ENCODE assay signal across 20 cellular contexts in the genomic region with DNA sequence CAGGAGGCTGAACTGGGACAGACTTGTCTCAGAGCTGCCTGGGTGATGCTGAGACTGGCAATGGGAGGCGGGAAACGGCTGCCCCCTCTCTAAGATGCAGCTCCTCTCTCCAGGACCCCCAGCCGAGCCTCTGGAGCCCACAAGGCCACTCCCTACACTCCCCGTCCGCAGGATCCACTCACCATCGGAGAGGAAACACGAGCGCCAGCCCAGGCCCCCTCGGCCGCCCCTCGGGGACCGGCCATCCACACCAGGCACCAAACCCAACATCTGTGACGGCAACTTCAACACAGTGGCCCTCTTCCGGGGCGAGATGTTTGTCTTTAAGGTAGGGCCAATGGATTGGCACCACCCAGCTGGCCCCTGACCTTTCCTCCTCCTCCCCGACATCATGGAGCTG. TPM values are rescaled to one million over a fixed set of nuclear protein-coding genes. Genes with fewer than 3 reads are reported as not detected.
A peak's percentile ranks its signal among the peaks of the same experiment; 100 is the strongest.
DNase-seq lines count a peak whose midpoint lies in the region; ATAC-seq, FAIRE-seq and TF ChIP-seq lines count a peak whose summit lies in the region.
"Had no signal": no experiment of that assay in that cellular context is flagged by ENCODE, and none has a peak within 500 bp of the region (broad histone marks: within the 10 kb centered on the region; RNA-seq: fewer than 3 reads in every experiment).

No MANE protein-coding gene starts in this region.

- H3K4me3 ChIP-seq in A549, result no peak overlapping the region
- H3K4me3 ChIP-seq in RWPE2 (ENCODE audit: severe bottlenecking), result no peak overlapping the region
- H3K4me3 ChIP-seq in H1 (ENCODE audit: extremely low read depth in 1 of 4, insufficient read depth in 2 of 4, low read depth in 3 of 4, low read length in 4 of 4), result no peak overlapping the region
- H3K4me3 ChIP-seq in trophoblast cell (ENCODE audit: low read depth, low read length), result no peak overlapping the region
- H3K4me3 ChIP-seq in spleen, result no peak overlapping the region
- H3K4me3 ChIP-seq: GM12878, GM23338 had no signal

- H3K27me3 ChIP-seq in RWPE2 (ENCODE audit: insufficient read depth, poor library complexity, severe bottlenecking) (no peaks in the 10 kb centered on the region), H1 (replicated peaks in 1 of 4; ENCODE audit: control insufficient read depth in 3 of 4, extremely low read depth in 1 of 4, insufficient read depth in 3 of 4, low read length in 3 of 4) (no peaks in the 10 kb centered on the region), trophoblast cell (ENCODE audit: insufficient read depth, low read length) (no peaks in the 10 kb centered on the region), spleen (replicated peaks in 1 of 7) (no peaks in the 10 kb centered on the region)
- H3K27me3 ChIP-seq: BE2C had no signal

- FAIRE-seq in A549 (lab: Jason Lieb, UNC), result no peak
- no peak for FAIRE-seq in H1 (lab: Jason Lieb, UNC)
- FAIRE-seq: GM12878, GM18507, HepG2, HTR-8/SVneo had no signal

- H3K79me2 ChIP-seq in H1 (ENCODE audit: control insufficient read depth in 1 of 2, insufficient read depth in 2 of 2, low read length in 2 of 2) (no peaks in the 10 kb centered on the region), trophoblast cell (ENCODE audit: control insufficient read depth, insufficient read depth, low read length, poor library complexity) (peaks cover 9% of the 10 kb centered on the region)

- H4K5ac ChIP-seq in H1 (ENCODE audit: insufficient read length, low read depth, low read length), result no peak overlapping the region

- ATAC-seq in A549 (no peak), RWPE2 (ENCODE audit: low read depth) (no peak)
- ATAC-seq: GM12878, GM23338, HepG2 had no signal

- no peak overlapping the region for H4K91ac ChIP-seq in H1 (replicated peaks; ENCODE audit: insufficient read length, low read length)
- peak overlapping the region; percentile 80 for H4K91ac ChIP-seq in trophoblast cell (ENCODE audit: low read depth, low read length)

- H2AFZ ChIP-seq in H1 (ENCODE audit: low read length), result no peak overlapping the region
- H2AFZ ChIP-seq in trophoblast cell (ENCODE audit: insufficient read depth, low read length, poor library complexity), result no peak overlapping the region
- H2AFZ ChIP-seq: GM23338 had no signal

- no peak overlapping the region for H3K56ac ChIP-seq in H1 (replicated peaks; ENCODE audit: insufficient read length, low read depth, low read length)

- H3K18ac ChIP-seq in H1 (ENCODE audit: extremely low read depth, low read length), result no peak overlapping the region; the same call in 1 of the 2 replicates
- H3K18ac ChIP-seq in trophoblast cell (ENCODE audit: low read length), result peak overlapping the region; percentile 35

- H2BK15ac ChIP-seq in H1 (ENCODE audit: low read length), result no peak overlapping the region

- H3K4me1 ChIP-seq in A549, result peaks cover 77% of the 10 kb centered on the region
- peaks cover 17% of the 10 kb centered on the region for H3K4me1 ChIP-seq in RWPE2 (ENCODE audit: insufficient read depth, poor library complexity, severe bottlenecking)
- peaks cover 8 to 20% (median 10%) of the 10 kb centered on the region in 4 experiments for H3K4me1 ChIP-seq in H1 (replicated peaks in 1 of 4; ENCODE audit: control insufficient read depth in 3 of 4, insufficient read depth in 4 of 4, low read length in 3 of 4)
- peaks cover 44 to 46% of the 10 kb centered on the region in 2 experiments for H3K4me1 ChIP-seq in trophoblast cell (ENCODE audit: control insufficient read depth in 1 of 2, insufficient read depth in 2 of 2, low read length in 2 of 2)
- peaks cover 0 to 6% (median 0%) of the 10 kb centered on the region in 6 donors for H3K4me1 ChIP-seq in spleen
- H3K4me1 ChIP-seq: BE2C had no signal

- no peak overlapping the region for H3K4ac ChIP-seq in H1 (replicated peaks; ENCODE audit: insufficient read length, low read depth, low read length)
- no peak overlapping the region for H3K4ac ChIP-seq in trophoblast cell (ENCODE audit: low read depth, low read length)

- no peaks in the 10 kb centered on the region for H3K36me3 ChIP-seq in RWPE2 (ENCODE audit: low read depth)
- H3K36me3 ChIP-seq in H1 (ENCODE audit: control insufficient read depth in 2 of 4, insufficient read depth in 4 of 4, low read length in 3 of 4), result peaks cover 0 to 9% (median 0%) of the 10 kb centered on the region in 4 experiments; a peak in 2 of 8 replicates
- H3K36me3 ChIP-seq in trophoblast cell (ENCODE audit: control insufficient read depth in 1 of 2, insufficient read depth in 2 of 2, low read length in 2 of 2), result peaks cover 0 to 2% of the 10 kb centered on the region in 2 experiments
- peaks cover 0 to 96% (median 39%) of the 10 kb centered on the region in 6 donors for H3K36me3 ChIP-seq in spleen
- H3K36me3 ChIP-seq: BE2C had no signal

- intact Hi-C loops in spleen (cut with DNase I; ENCODE audit: low total_unique reads), result no loop called here

- H3K23ac ChIP-seq in H1 (ENCODE audit: insufficient read length) (no peak overlapping the region), trophoblast cell (ENCODE audit: low read length) (no peak overlapping the region)

- H4K12ac ChIP-seq in trophoblast cell (ENCODE audit: low read depth, low read length), result no peak overlapping the region

- no peaks in the 10 kb centered on the region for H4K20me1 ChIP-seq in H1 (replicated peaks in 1 of 2; ENCODE audit: control insufficient read depth in 1 of 2, insufficient read depth in 2 of 2, low read length in 2 of 2)

- no peak overlapping the region for H2BK12ac ChIP-seq in H1 (ENCODE audit: low read depth, low read length)
- H2BK12ac ChIP-seq in trophoblast cell (ENCODE audit: low read length), result peak overlapping the region; percentile 69

- H3K23me2 ChIP-seq in H1 (ENCODE audit: low read depth, low read length), result no peaks in the 10 kb centered on the region; the same call in 1 of the 2 replicates

- 95% methylated on average over 12 of the region's 16 CpGs for WGBS in A549 (ENCODE audit: missing lambda C conversion rate)
- whole genome bisulfite sequencing in H1 (ENCODE audit: extremely low coverage in 1 of 2, insufficient coverage in 1 of 2, insufficient read length in 1 of 2, insufficient replicate concordance in 2 of 2, low coverage in 1 of 2, low lambda C conversion rate in 2 of 2, missing lambda C conversion rate in 1 of 2), 2 experiments, result 95% methylated on average over 16 of the region's 16 CpGs; no CpG with 5 or more reads in 1 of the 2 experiments
- WGBS in trophoblast cell (ENCODE audit: extremely low coverage, insufficient coverage, insufficient read length), result no CpG with 5 or more reads among the region's 16 CpGs
- 94 to 98% (median 95%) methylated on average over 14 to 16 of the region's 16 CpGs for WGBS in spleen, 5 donors

- no peak for DNase-seq in A549 (ENCODE audit: low read depth in 1 of 2, low spot score in 1 of 2)
- DNase-seq in RWPE2 (ENCODE audit: low spot score), result peak; percentile 83
- no peak for DNase-seq in H1 (ENCODE audit: low read depth in 1 of 2, low spot score in 2 of 2)
- DNase-seq in trophoblast cell, result no peak
- no peak for DNase-seq in spleen
- no peak for DNase-seq in GM20000 (ENCODE audit: low spot score)
- DNase-seq in 8988T, result no peak
- DNase-seq: BE2C; CD8-positive, alpha-beta memory T cell; DMS79; HCEC 1CT; HFFc6 had no signal

- H2BK20ac ChIP-seq in H1 (ENCODE audit: low read length), result peak overlapping the region; percentile 86; the same call in 1 of the 2 replicates

- peak overlapping the region; percentile 7; the same call in 1 of the 2 replicates for H4K8ac ChIP-seq in H1 (ENCODE audit: extremely low read depth, insufficient read depth, low read length)
- peak overlapping the region; percentile 2 for H4K8ac ChIP-seq in trophoblast cell (ENCODE audit: low read depth, low read length)

- H2BK5ac ChIP-seq in H1 (ENCODE audit: low read depth, low read length) (0 out of 2 replicates have a peak overlapping the region, but pooled peaks have one; percentile 21), trophoblast cell (ENCODE audit: low read depth, low read length, poor library complexity) (peak overlapping the region; percentile 49)

- TF ChIP-seq POLR2A in A549 (IDR thresholded peaks at IDR 0.05; ENCODE audit: low read length) (no peak), H1 (IDR thresholded peaks at IDR 0.05; ENCODE audit: control extremely low read depth in 1 of 2, low read depth in 2 of 2, low read length in 2 of 2) (no peak), spleen (IDR thresholded peaks at IDR 0.05) (no peak)

- H3K9ac ChIP-seq in H1 (replicated peaks in 1 of 4; ENCODE audit: extremely low read depth in 1 of 4, low read depth in 3 of 4, low read length in 3 of 4), result no peak overlapping the region
- H3K9ac ChIP-seq in trophoblast cell (ENCODE audit: low read length), result no peak overlapping the region

- no peak for TF ChIP-seq EP300 in A549 (IDR thresholded peaks at IDR 0.05)
- no peak for TF ChIP-seq EP300 in H1 (IDR thresholded peaks at IDR 0.05; ENCODE audit: borderline replicate concordance in 1 of 2, low read depth in 2 of 2, low read length in 2 of 2)

- H2BK120ac ChIP-seq in H1 (replicated peaks; ENCODE audit: low read depth, low read length) (no peak overlapping the region), trophoblast cell (ENCODE audit: insufficient read depth, low read length, poor library complexity) (peak overlapping the region; percentile 15)

- H3K14ac ChIP-seq in H1 (ENCODE audit: insufficient read length) (no peak overlapping the region), trophoblast cell (ENCODE audit: low read length) (peak overlapping the region; percentile 30)

- H3K4me2 ChIP-seq in A549, result peak overlapping the region; percentile 98; the same call in 2 of the 3 replicates
- no peak overlapping the region for H3K4me2 ChIP-seq in H1 (ENCODE audit: insufficient read depth in 1 of 2, low read depth in 2 of 2, low read length in 2 of 2)
- no peak overlapping the region for H3K4me2 ChIP-seq in trophoblast cell (ENCODE audit: low read length)
- H3K4me2 ChIP-seq: GM23338 had no signal

- TF ChIP-seq RAD21 in A549 (conservative IDR thresholded peaks at IDR 0.05 in 1 of 2, IDR thresholded peaks at IDR 0.05 in 1 of 2), result no peak
- no peak for TF ChIP-seq RAD21 in H1 (IDR thresholded peaks at IDR 0.05 in 1 of 2, conservative IDR thresholded peaks at IDR 0.05 in 1 of 2; ENCODE audit: low read depth in 2 of 2, low read length in 2 of 2)

- H3K9me3 ChIP-seq in A549 (no peaks in the 10 kb centered on the region), RWPE2 (ENCODE audit: severe bottlenecking) (no peaks in the 10 kb centered on the region), H1 (ENCODE audit: insufficient read depth in 2 of 2, low read depth in 1 of 2, low read length in 1 of 2) (no peaks in the 10 kb centered on the region), trophoblast cell (ENCODE audit: insufficient read depth, low read depth, low read length) (no peaks in the 10 kb centered on the region), spleen (no peaks in the 10 kb centered on the region)
- H3K9me3 ChIP-seq: BE2C had no signal

- H3K79me1 ChIP-seq in H1 (ENCODE audit: low read depth, low read length), result no peaks in the 10 kb centered on the region
- H3K79me1 ChIP-seq in trophoblast cell (ENCODE audit: low read length), result peaks cover 38% of the 10 kb centered on the region

- POLR2A ChIA-PET in A549 (lab: Yijun Ruan, JAX), result no interaction called here
- POLR2A ChIA-PET in H1 (lab: Charles Lee; ENCODE audit: partially characterized antibody), result interaction anchor here (0.9 to 7.2 kb wide), 8 partner anchors 7 to 393 kb away, joined by 3 to 98 read pairs (median 4); a partner anchor contains a TSS

- no peak overlapping the region for H2AK5ac ChIP-seq in H1 (ENCODE audit: low read depth, low read length)
- peak overlapping the region; percentile 71 for H2AK5ac ChIP-seq in trophoblast cell (ENCODE audit: low read length)

- CTCF ChIA-PET in A549 (lab: Yijun Ruan, JAX), result interaction anchor here (0.6 to 15.8 kb wide), 9 partner anchors 10 to 431 kb away, joined by 3 to 333 read pairs (median 14); a partner anchor contains a TSS
- CTCF ChIA-PET in H1 (lab: Charles Lee; ENCODE audit: partially characterized antibody), result interaction anchor here (0.6 to 11.5 kb wide), 9 partner anchors 19 to 174 kb away, joined by 3 to 135 read pairs (median 3); a partner anchor contains a TSS

- TF ChIP-seq CTCF in A549 (IDR thresholded peaks at IDR 0.05), result no peak
- no peak for TF ChIP-seq CTCF in RWPE2 (IDR thresholded peaks at IDR 0.05; ENCODE audit: poor library complexity, severe bottlenecking)
- no peak for TF ChIP-seq CTCF in H1 (IDR thresholded peaks at IDR 0.05; ENCODE audit: control extremely low read depth in 1 of 3, insufficient read depth in 1 of 3, low read depth in 1 of 3, low read length in 3 of 3)
- no peak for TF ChIP-seq CTCF in spleen (IDR thresholded peaks at IDR 0.05 in 8 of 11, conservative IDR thresholded peaks at IDR 0.05 in 3 of 11)
- no peak for TF ChIP-seq CTCF in GM20000 (IDR thresholded peaks at IDR 0.05; ENCODE audit: extremely low read depth, missing control alignments)

- H3K27ac ChIP-seq in A549 (peak overlapping the region; percentile 97 to 100), RWPE2 (ENCODE audit: poor library complexity, severe bottlenecking) (no peak overlapping the region), H1 (ENCODE audit: low read depth, low read length) (no peak overlapping the region), trophoblast cell (ENCODE audit: low read depth, low read length) (no peak overlapping the region), spleen (no peak overlapping the region)
- H3K27ac ChIP-seq: C4-2B had no signal

RNA-seq across cellular contexts. Expression of a gene that starts 10.8 kb away (rescaled TPM):
- polyA plus RNA-seq in A549 (2011; rRNA removed) (13.6 and 17.2 TPM in 2 replicates), A549 (2017; fragmentation: RNase III; extraction: RNeasy Plus Mini Kit Qiagen cat#74134 plus additional on column Dnase treatment) (34.0 to 45.6 TPM (median 40.5 TPM) in 3 replicates), H1 (2011; rRNA removed) (21.3 and 44.4 TPM in 2 replicates), spleen (10 to 100 TPM; 18.6 to 41.5 (median 28.5) TPM)
- polyA plus RNA-seq in A549 (2012; cell fraction: cytosol; rRNA removed), result 25.4 and 34.6 TPM in 2 replicates
- 32.3 and 36.6 TPM in 2 replicates for polyA plus RNA-seq in A549 (2012; cell fraction: nucleus; rRNA removed)
- polyA minus RNA-seq in A549 (2011; rRNA and poly(A)+ RNA removed), result 20.7 and 21.2 TPM in 2 replicates
- 19.0 and 22.2 TPM in 2 replicates for total RNA-seq in H1 (2021; fragmentation: NEBNext Ultra II Directional; extraction: Animal tissue kit (Norgen Biotek cat#: 25700))
- polyA plus RNA-seq in H1 (2011; cell fraction: cytosol; rRNA removed), result 20.6 TPM
- polyA plus RNA-seq in H1 (2011; cell fraction: nucleus; rRNA removed), result 45.3 TPM
- polyA plus RNA-seq in H1 (2012, experiment 1 of 2), result 21.1 to 31.1 TPM (median 25.0 TPM) in 4 replicates
- polyA plus RNA-seq in H1 (2012, experiment 2 of 2), result 23.1 TPM
- polyA plus RNA-seq in H1 (2013, experiment 1 of 2), result 19.5 TPM
- polyA plus RNA-seq in H1 (2013, experiment 2 of 2), result 17.8 TPM
- 5.5 and 9.3 TPM in 2 replicates for polyA minus RNA-seq in H1 (2011; rRNA and poly(A)+ RNA removed)
- 18.9 TPM for polyA minus RNA-seq in H1 (2011; cell fraction: cytosol; rRNA and poly(A)+ RNA removed)
- 27.2 TPM for polyA minus RNA-seq in H1 (2011; cell fraction: nucleus; rRNA and poly(A)+ RNA removed)
- 76.2 and 79.4 TPM in 2 replicates for polyA plus RNA-seq in trophoblast cell (2013)
- total RNA-seq in spleen, result 10 to 100 TPM; 21.3 to 68.6 (median 47.5) TPM

RNA-seq across cellular contexts. Expression of a gene that starts 17.5 kb away (rescaled TPM):
- polyA plus RNA-seq in A549 (2011; rRNA removed) (184 and 204 TPM in 2 replicates), A549 (2017; fragmentation: RNase III; extraction: RNeasy Plus Mini Kit Qiagen cat#74134 plus additional on column Dnase treatment) (292 to 337 TPM (median 294 TPM) in 3 replicates), H1 (2011; rRNA removed) (319 and 374 TPM in 2 replicates), spleen (100 to 1,000 TPM in 2 of 3 donors, 10 to 100 TPM in 1; 88.2 to 121 (median 104) TPM)
- 490 and 496 TPM in 2 replicates for polyA plus RNA-seq in A549 (2012; cell fraction: cytosol; rRNA removed)
- polyA plus RNA-seq in A549 (2012; cell fraction: nucleus; rRNA removed), result 408 and 515 TPM in 2 replicates
- polyA minus RNA-seq in A549 (2011; rRNA and poly(A)+ RNA removed), result 222 and 228 TPM in 2 replicates
- total RNA-seq in H1 (2021; fragmentation: NEBNext Ultra II Directional; extraction: Animal tissue kit (Norgen Biotek cat#: 25700)), result 183 and 184 TPM in 2 replicates
- polyA plus RNA-seq in H1 (2011; cell fraction: cytosol; rRNA removed), result 267 TPM
- 359 TPM for polyA plus RNA-seq in H1 (2011; cell fraction: nucleus; rRNA removed)
- 166 to 215 TPM (median 195 TPM) in 4 replicates for polyA plus RNA-seq in H1 (2012, experiment 1 of 2)
- 307 TPM for polyA plus RNA-seq in H1 (2012, experiment 2 of 2)
- 104 TPM for polyA plus RNA-seq in H1 (2013, experiment 1 of 2)
- 109 TPM for polyA plus RNA-seq in H1 (2013, experiment 2 of 2)
- 168 and 184 TPM in 2 replicates for polyA minus RNA-seq in H1 (2011; rRNA and poly(A)+ RNA removed)
- polyA minus RNA-seq in H1 (2011; cell fraction: cytosol; rRNA and poly(A)+ RNA removed), result 74.5 TPM
- 56.0 TPM for polyA minus RNA-seq in H1 (2011; cell fraction: nucleus; rRNA and poly(A)+ RNA removed)
- 91.0 and 92.3 TPM in 2 replicates for polyA plus RNA-seq in trophoblast cell (2013)
- total RNA-seq in spleen, result 10 to 100 TPM; 50.5 to 76.8 (median 62.2) TPM

RNA-seq across cellular contexts. Expression of a gene that starts 25.1 kb away (rescaled TPM):
- not detected in 2 replicates for polyA plus RNA-seq in A549 (2011; rRNA removed)
- polyA plus RNA-seq in A549 (2012; cell fraction: cytosol; rRNA removed), result 0.01 TPM in 1 of 2 replicates, not detected in the other
- polyA plus RNA-seq in A549 (2012; cell fraction: nucleus; rRNA removed), result 0.05 TPM in 2 replicates
- polyA plus RNA-seq in A549 (2017; fragmentation: RNase III; extraction: RNeasy Plus Mini Kit Qiagen cat#74134 plus additional on column Dnase treatment), result 0.03 TPM in 1 of 3 replicates, not detected in the others
- polyA minus RNA-seq in A549 (2011; rRNA and poly(A)+ RNA removed), result not detected in 2 replicates
- not detected in 2 replicates for total RNA-seq in H1 (2021; fragmentation: NEBNext Ultra II Directional; extraction: Animal tissue kit (Norgen Biotek cat#: 25700))
- polyA plus RNA-seq in H1 (2011; rRNA removed), result not detected in 2 replicates
- polyA plus RNA-seq in H1 (2011; cell fraction: cytosol; rRNA removed), result 0.03 TPM
- polyA plus RNA-seq in H1 (2011; cell fraction: nucleus; rRNA removed), result not detected
- 0.05 TPM in 2 of 4 replicates, not detected in the others for polyA plus RNA-seq in H1 (2012, experiment 1 of 2)
- polyA plus RNA-seq in H1 (2012, experiment 2 of 2), result not detected
- polyA plus RNA-seq in H1 (2013, experiment 1 of 2), result 0.02 TPM
- polyA plus RNA-seq in H1 (2013, experiment 2 of 2), result 0.02 TPM
- not detected in 2 replicates for polyA minus RNA-seq in H1 (2011; rRNA and poly(A)+ RNA removed)
- not detected for polyA minus RNA-seq in H1 (2011; cell fraction: cytosol; rRNA and poly(A)+ RNA removed)
- polyA minus RNA-seq in H1 (2011; cell fraction: nucleus; rRNA and poly(A)+ RNA removed), result not detected
- 0.01 TPM in 2 replicates for polyA plus RNA-seq in trophoblast cell (2013)
- total RNA-seq in spleen, result not detected
- not detected for polyA plus RNA-seq in spleen
- total RNA-seq: A172; CD8-positive, alpha-beta memory T cell; G401; GM12878; HepG2; HFFc6 had no signal
- polyA plus RNA-seq: CD8-positive, alpha-beta memory T cell; GM12878; GM23338 had no signal

RNA-seq across cellular contexts. Expression of a gene that starts 40.6 kb away (rescaled TPM):
- polyA plus RNA-seq in A549 (2011; rRNA removed) (21.3 and 22.7 TPM in 2 replicates), A549 (2017; fragmentation: RNase III; extraction: RNeasy Plus Mini Kit Qiagen cat#74134 plus additional on column Dnase treatment) (33.3 to 39.4 TPM (median 37.4 TPM) in 3 replicates), H1 (2011; rRNA removed) (21.4 and 27.2 TPM in 2 replicates), spleen (under 1 TPM; 0.11 to 0.13 (median 0.12) TPM)
- 33.1 and 47.5 TPM in 2 replicates for polyA plus RNA-seq in A549 (2012; cell fraction: cytosol; rRNA removed)
- polyA plus RNA-seq in A549 (2012; cell fraction: nucleus; rRNA removed), result 46.6 and 51.8 TPM in 2 replicates
- polyA minus RNA-seq in A549 (2011; rRNA and poly(A)+ RNA removed), result 33.4 and 41.1 TPM in 2 replicates
- total RNA-seq in H1 (2021; fragmentation: NEBNext Ultra II Directional; extraction: Animal tissue kit (Norgen Biotek cat#: 25700)), result 18.8 and 20.0 TPM in 2 replicates
- polyA plus RNA-seq in H1 (2011; cell fraction: cytosol; rRNA removed), result 18.8 TPM
- polyA plus RNA-seq in H1 (2011; cell fraction: nucleus; rRNA removed), result 25.4 TPM
- 14.2 to 22.0 TPM (median 19.1 TPM) in 4 replicates for polyA plus RNA-seq in H1 (2012, experiment 1 of 2)
- polyA plus RNA-seq in H1 (2012, experiment 2 of 2), result 22.2 TPM
- polyA plus RNA-seq in H1 (2013, experiment 1 of 2), result 5.8 TPM
- 6.3 TPM for polyA plus RNA-seq in H1 (2013, experiment 2 of 2)
- polyA minus RNA-seq in H1 (2011; rRNA and poly(A)+ RNA removed), result 21.1 and 25.6 TPM in 2 replicates
- polyA minus RNA-seq in H1 (2011; cell fraction: cytosol; rRNA and poly(A)+ RNA removed), result 14.8 TPM
- 12.5 TPM for polyA minus RNA-seq in H1 (2011; cell fraction: nucleus; rRNA and poly(A)+ RNA removed)
- 1.1 and 1.2 TPM in 2 replicates for polyA plus RNA-seq in trophoblast cell (2013)
- total RNA-seq in spleen, result under 1 TPM; 0.10 to 0.32 (median 0.24) TPM
- total RNA-seq: GM12878 had no signal

Comparison
In these comparisons a context has a peak if more than half of its experiments do, and no peak if none do; other contexts are left out.
1. H3K27ac ChIP-seq: peak in A549 (2 of 2); none in RWPE2 (single experiment), H1 (single experiment), trophoblast cell (single experiment) and spleen (0 of 8).